ENCODE assay signal across 8 cellular contexts in the genomic region with DNA sequence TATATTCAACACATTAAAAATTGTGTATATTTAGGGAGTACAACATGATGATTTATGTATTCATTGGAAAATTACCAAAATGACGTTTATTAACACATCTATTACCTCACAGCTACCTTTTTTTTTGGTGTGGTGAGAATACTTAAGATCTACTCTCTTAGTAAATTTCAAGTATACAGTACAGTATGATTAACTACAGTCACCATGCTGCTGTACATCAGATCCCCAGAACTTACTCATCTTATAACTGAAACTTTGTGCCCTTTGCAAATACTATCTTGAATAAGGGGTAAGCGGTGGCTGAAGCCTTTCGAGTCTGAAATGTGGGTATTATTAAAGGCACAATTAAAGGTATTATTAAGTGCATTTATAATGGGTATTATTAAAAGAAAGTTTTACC. TPM values are rescaled to one million over a fixed set of nuclear protein-coding genes. Genes with fewer than 3 reads are reported as not detected.
DNase-seq lines count a peak whose midpoint lies in the region; ATAC-seq, FAIRE-seq and TF ChIP-seq lines count a peak whose summit lies in the region.

No MANE protein-coding gene starts in this region.

- DNase-seq in left ventricle myocardium inferior = no peak
- no peak for DNase-seq in Right ventricle myocardium inferior (ENCODE audit: missing footprints)
- no peak for DNase-seq in astrocyte (ENCODE audit: low read depth)
- DNase-seq in mesothelial cell of epicardium (ENCODE audit: low spot score in 2 of 2, unreplicated experiment in 2 of 2) = no peak
- no peak for DNase-seq in aorta
- DNase-seq in small intestine = no peak
- no peak for DNase-seq in SHP77 (lab: John Stamatoyannopoulos, UW)

- H4K20me1 ChIP-seq in astrocyte (ENCODE audit: insufficient read depth, low read length) = no peaks in the 10 kb centered on the region

- H3K9me3 ChIP-seq in left ventricle myocardium inferior (replicated peaks) = no peaks in the 10 kb centered on the region
- no peaks in the 10 kb centered on the region for H3K9me3 ChIP-seq in astrocyte (ENCODE audit: insufficient read depth, low read depth, low read length)
- H3K9me3 ChIP-seq in aorta (ENCODE audit: control insufficient read depth, low read length) = no peaks in the 10 kb centered on the region
- no peaks in the 10 kb centered on the region for H3K9me3 ChIP-seq in small intestine (ENCODE audit: control insufficient read depth, low read depth)

- intact Hi-C loops in left ventricle myocardium inferior (cut with micrococcal nuclease) (no loop called here), Right ventricle myocardium inferior (cut with DNase I) (no loop called here), aorta (cut with DNase I) (no loop called here)

- H3K4me1 Mint-ChIP-seq in astrocyte (ENCODE audit: low read depth, unreplicated experiment) = peaks cover 8% of the 10 kb centered on the region
- peaks cover 12% of the 10 kb centered on the region for H3K4me1 Mint-ChIP-seq in mesothelial cell of epicardium

- H3K9me3 Mint-ChIP-seq in astrocyte (ENCODE audit: unreplicated experiment) (no peaks in the 10 kb centered on the region), mesothelial cell of epicardium (peaks cover 19% of the 10 kb centered on the region)

- H3K4me2 ChIP-seq in astrocyte (ENCODE audit: low read length) = peak overlapping the region; percentile 84

- H3K9ac ChIP-seq in astrocyte (ENCODE audit: low read length) = no peak overlapping the region

- no peak overlapping the region for H2AFZ ChIP-seq in astrocyte (ENCODE audit: low read depth, low read length)

- H3K27me3 Mint-ChIP-seq in astrocyte (ENCODE audit: low read depth, unreplicated experiment) = no peaks in the 10 kb centered on the region
- H3K27me3 Mint-ChIP-seq in mesothelial cell of epicardium (ENCODE audit: low read depth) = no peaks in the 10 kb centered on the region

- WGBS in aorta, 2 donors = 13 to 31% methylated on average over 3 of the region's 3 CpGs
- 16 to 50% (median 42%) methylated on average over 3 of the region's 3 CpGs for WGBS in small intestine, 3 donors

- TF ChIP-seq CTCF in left ventricle myocardium inferior (IDR thresholded peaks at IDR 0.05; ENCODE audit: borderline replicate concordance) = no peak
- no peak for TF ChIP-seq CTCF in astrocyte (IDR thresholded peaks at IDR 0.05; ENCODE audit: insufficient read depth, low read depth, low read length)
- TF ChIP-seq CTCF in mesothelial cell of epicardium (IDR thresholded peaks at IDR 0.05; ENCODE audit: unreplicated experiment) = no peak

- H3K27ac ChIP-seq in left ventricle myocardium inferior (replicated peaks) (peak overlapping the region; percentile 89), astrocyte (ENCODE audit: low read depth, low read length) (no peak overlapping the region), aorta (ENCODE audit: low read depth in 1 of 2, low read length in 2 of 2) (peak overlapping the region in 1 of 2 donors; percentile 37), small intestine (ENCODE audit: low read depth in 1 of 2, low read length in 1 of 2) (no peak overlapping the region)

- no peak for ATAC-seq in Right ventricle myocardium inferior
- no peak for ATAC-seq in aorta (ENCODE audit: low FRiP score)
- no peak for ATAC-seq in GM21619 (IDR thresholded peaks at IDR 0.05; ENCODE audit: unreplicated experiment)

- H3K4me3 Mint-ChIP-seq in astrocyte (ENCODE audit: unreplicated experiment) = peak overlapping the region; percentile 80
- H3K4me3 Mint-ChIP-seq in mesothelial cell of epicardium = peak overlapping the region; percentile 73

- H3K27ac Mint-ChIP-seq in astrocyte (ENCODE audit: unreplicated experiment) (no peak overlapping the region), mesothelial cell of epicardium (peak overlapping the region; percentile 9)

- no peaks in the 10 kb centered on the region for H3K79me2 ChIP-seq in astrocyte (ENCODE audit: insufficient read depth, low read length)

- H3K4me3 ChIP-seq in left ventricle myocardium inferior (peak overlapping the region; percentile 68), astrocyte (ENCODE audit: insufficient read depth, low read depth, low read length) (peak overlapping the region; percentile 64), aorta (ENCODE audit: low read length in 2 of 2) (peak overlapping the region; percentile 26 to 27), small intestine (ENCODE audit: low read depth in 1 of 2, low read length in 2 of 2) (no peak overlapping the region)

- no peaks in the 10 kb centered on the region for H3K36me3 ChIP-seq in left ventricle myocardium inferior
- H3K36me3 ChIP-seq in astrocyte (ENCODE audit: insufficient read depth, low read length) = no peaks in the 10 kb centered on the region
- no peaks in the 10 kb centered on the region for H3K36me3 ChIP-seq in aorta (ENCODE audit: control insufficient read depth in 1 of 2, insufficient read depth in 2 of 2, low read length in 1 of 2)
- no peaks in the 10 kb centered on the region for H3K36me3 ChIP-seq in small intestine (ENCODE audit: control insufficient read depth in 2 of 2, insufficient read depth in 2 of 2, low read length in 2 of 2)

- H3K36me3 Mint-ChIP-seq in astrocyte (ENCODE audit: low read depth, unreplicated experiment) (no peaks in the 10 kb centered on the region), mesothelial cell of epicardium (peaks cover 2% of the 10 kb centered on the region)

- FAIRE-seq in astrocyte (lab: Jason Lieb, UNC) (no peak), small intestine (lab: Jason Lieb, UNC) (no peak)

- H3K4me1 ChIP-seq in left ventricle myocardium inferior = peaks cover 14% of the 10 kb centered on the region
- peaks cover 3% of the 10 kb centered on the region for H3K4me1 ChIP-seq in astrocyte (ENCODE audit: insufficient read depth, low read length)
- H3K4me1 ChIP-seq in aorta (ENCODE audit: control insufficient read depth in 1 of 2, insufficient read depth in 2 of 2, low read length in 2 of 2) = no peaks in the 10 kb centered on the region
- no peaks in the 10 kb centered on the region for H3K4me1 ChIP-seq in small intestine (ENCODE audit: control insufficient read depth in 2 of 2, insufficient read depth in 1 of 2, low read depth in 1 of 2, low read length in 1 of 2)

- H3K27me3 ChIP-seq in left ventricle myocardium inferior (ENCODE audit: low read depth) (no peaks in the 10 kb centered on the region), astrocyte (ENCODE audit: insufficient read depth, low read length) (no peaks in the 10 kb centered on the region), aorta (ENCODE audit: control insufficient read depth in 1 of 2, insufficient read depth in 2 of 2, low read length in 1 of 2) (no peaks in the 10 kb centered on the region), small intestine (ENCODE audit: control insufficient read depth in 2 of 2, insufficient read depth in 2 of 2, low read length in 2 of 2) (no peaks in the 10 kb centered on the region)

RNA-seq across cellular contexts. Expression of gene PHKA1, which starts 1.0 kb away (rescaled TPM):
- total RNA-seq in left ventricle myocardium inferior = 18.1 TPM
- 16.1 TPM for total RNA-seq in Right ventricle myocardium inferior
- total RNA-seq in astrocyte = 6.5 and 7.5 TPM in 2 replicates
- total RNA-seq in mesothelial cell of epicardium = 12.9 to 13.6 TPM (median 13.0 TPM) in 3 replicates
- total RNA-seq in aorta = 10 to 100 TPM in 1 of 2 donors, 1 to 10 TPM in 1; 8.1 to 10.6 TPM
- 10 to 100 TPM in 1 of 2 donors, 1 to 10 TPM in 1; 3.0 to 10.4 TPM for polyA plus RNA-seq in aorta
- 1 to 10 TPM in 1 of 3 donors, under 1 TPM in 2; 0.22 to 1.4 (median 0.27) TPM for polyA plus RNA-seq in small intestine

Comparison
In these comparisons a context has a peak if more than half of its experiments do, and no peak if none do; other contexts are left out.
1. H3K4me3 ChIP-seq: peak in left ventricle myocardium inferior (single experiment), astrocyte (single experiment) and aorta (2 of 2); none in small intestine (0 of 2).